Comparison of ENCODE assay signal across 9 cellular contexts in genomic region chr18:36830141-36830495, GRCh38. TPM values are rescaled to one million over a fixed set of nuclear protein-coding genes. Genes with fewer than 3 reads are reported as not detected.
A peak's percentile ranks its signal among the peaks of the same experiment; 100 is the strongest.
DNase-seq lines count a peak whose midpoint lies in the region; TF ChIP-seq lines count a peak whose summit lies in the region.
"Had no signal": no experiment of that assay in that cellular context is flagged by ENCODE, and none has a peak within 500 bp of the region (broad histone marks: within the 10 kb centered on the region; RNA-seq: fewer than 3 reads in every experiment).

No MANE protein-coding gene starts in this region.

- peaks cover 41% of the 10 kb centered on the region for H3K4me1 Mint-ChIP-seq in activated CD4-positive, alpha-beta T cell treated with anti-CD3 and anti-CD28 coated beads, Interleukin-2, amount 10 ng/mL, durations not matched to agents 7 days and 5 days

- no peaks in the 10 kb centered on the region for H3K9me3 Mint-ChIP-seq in activated CD4-positive, alpha-beta T cell treated with anti-CD3 and anti-CD28 coated beads, Interleukin-2, amount 10 ng/mL, durations not matched to agents 7 days and 5 days

- no peaks in the 10 kb centered on the region for H3K27me3 Mint-ChIP-seq in activated CD4-positive, alpha-beta T cell treated with anti-CD3 and anti-CD28 coated beads, Interleukin-2, amount 10 ng/mL, durations not matched to agents 7 days and 5 days

- no peak for TF ChIP-seq CTCF in foreskin fibroblast (IDR thresholded peaks at IDR 0.05; ENCODE audit: low read depth, low read length)

- CTCF ChIA-PET in activated CD4-positive, alpha-beta T cell treated with anti-CD3 and anti-CD28 coated beads, Interleukin-2, amount 10 ng/mL, durations not matched to agents 7 days and 5 days (lab: Charles Lee) = interaction anchor here (1.3 to 2.1 kb wide), 2 partner anchors 22 to 24 kb away, joined by 4 read pairs; no protein-coding TSS in a partner anchor

- peak overlapping the region; percentile 96 for H3K4me3 Mint-ChIP-seq in activated CD4-positive, alpha-beta T cell treated with anti-CD3 and anti-CD28 coated beads, Interleukin-2, amount 10 ng/mL, durations not matched to agents 7 days and 5 days

- H3K4me1 ChIP-seq in subcutaneous abdominal adipose tissue (ENCODE audit: control insufficient read depth in 5 of 5, insufficient read depth in 5 of 5, low read length in 5 of 5) = peaks cover 0 to 28% (median 23%) of the 10 kb centered on the region in 5 donors

- H3K36me3 ChIP-seq in SK-N-MC (ENCODE audit: insufficient read depth, low read length) (peaks cover 12% of the 10 kb centered on the region), subcutaneous abdominal adipose tissue (ENCODE audit: control insufficient read depth in 5 of 5, insufficient read depth in 5 of 5, low read length in 5 of 5) (peaks cover 0 to under 1% (median 0%) of the 10 kb centered on the region in 5 donors)

- no peaks in the 10 kb centered on the region for H3K27me3 ChIP-seq in subcutaneous abdominal adipose tissue (ENCODE audit: control insufficient read depth in 5 of 5, insufficient read depth in 4 of 5, low read length in 5 of 5)

- H3K9ac ChIP-seq in SK-N-MC (ENCODE audit: insufficient read length) = peak overlapping the region; percentile 85
- H3K9ac ChIP-seq in subcutaneous abdominal adipose tissue (ENCODE audit: low read length in 5 of 5) = peak overlapping the region in 2 of 5 donors; percentile 89 to 92

- peaks cover 13% of the 10 kb centered on the region for H3K36me3 Mint-ChIP-seq in activated CD4-positive, alpha-beta T cell treated with anti-CD3 and anti-CD28 coated beads, Interleukin-2, amount 10 ng/mL, durations not matched to agents 7 days and 5 days (ENCODE audit: low read depth)

- H3K9me3 ChIP-seq in SK-N-MC (ENCODE audit: low read depth, low read length) = no peaks in the 10 kb centered on the region
- H3K9me3 ChIP-seq in subcutaneous abdominal adipose tissue (ENCODE audit: control insufficient read depth in 5 of 5, low read length in 5 of 5) = no peaks in the 10 kb centered on the region

- DNase-seq in activated CD4-positive, alpha-beta T cell treated with anti-CD3 and anti-CD28 coated beads, Interleukin-2, amount 10 ng/mL, durations not matched to agents 7 days and 5 days = no peak
- no peak for DNase-seq in activated CD4-positive, alpha-beta T cell treated with anti-CD3 and anti-CD28 coated beads, Interleukin-2, amount 50 U/mL, for 48 hours
- DNase-seq in SK-N-MC (ENCODE audit: low read depth, low spot score) (no peak), foreskin fibroblast (no peak), ecto neural progenitor cell (ENCODE audit: low spot score) (no peak), superior temporal gyrus (ENCODE audit: extremely low spot score) (no peak), NCI-H1048 (lab: John Stamatoyannopoulos, UW) (no peak)
- DNase-seq: stimulated activated CD8-positive, alpha-beta memory T cell treated with anti-CD3 and anti-CD28 coated beads, Interleukin-4, amount 100 ng/mL, for 48 hours had no signal

- H3K4me3 ChIP-seq in SK-N-MC = peak overlapping the region; percentile 95
- H3K4me3 ChIP-seq in foreskin fibroblast (ENCODE audit: low read depth in 1 of 2, low read length in 2 of 2) = peak overlapping the region; percentile 91 to 94
- peak overlapping the region in 4 of 5 donors; percentile 97 to 100 (median 99) for H3K4me3 ChIP-seq in subcutaneous abdominal adipose tissue (ENCODE audit: low read depth in 1 of 5, low read length in 5 of 5)

- no peak overlapping the region for H3K27ac ChIP-seq in SK-N-MC
- no peak overlapping the region for H3K27ac ChIP-seq in subcutaneous abdominal adipose tissue (ENCODE audit: low read depth, low read length)

- POLR2A ChIA-PET in activated CD4-positive, alpha-beta T cell treated with anti-CD3 and anti-CD28 coated beads, Interleukin-2, amount 10 ng/mL, durations not matched to agents 7 days and 5 days (lab: Charles Lee) = no interaction called here

- H3K27ac Mint-ChIP-seq in activated CD4-positive, alpha-beta T cell treated with anti-CD3 and anti-CD28 coated beads, Interleukin-2, amount 10 ng/mL, durations not matched to agents 7 days and 5 days = peak overlapping the region; percentile 98

RNA-seq across cellular contexts. Expression of gene KIAA1328, which starts 1.2 kb away (rescaled TPM):
- total RNA-seq in activated CD4-positive, alpha-beta T cell treated with anti-CD3 and anti-CD28 coated beads, Interleukin-2, amount 10 ng/mL, durations not matched to agents 7 days and 5 days = 1 to 10 TPM; 7.0 to 8.1 TPM

RNA-seq across cellular contexts. Expression of gene TPGS2, which starts 1.3 kb away (rescaled TPM):
- 100 to 1,000 TPM; 125 to 158 TPM for total RNA-seq in activated CD4-positive, alpha-beta T cell treated with anti-CD3 and anti-CD28 coated beads, Interleukin-2, amount 10 ng/mL, durations not matched to agents 7 days and 5 days
